ENCODE assay signal across 15 cellular contexts in genomic region chr20:44916586-44916985, GRCh38. TPM values are rescaled to one million over a fixed set of nuclear protein-coding genes. Genes with fewer than 3 reads are reported as not detected.
DNase-seq lines count a peak whose midpoint lies in the region; ATAC-seq and TF ChIP-seq lines count a peak whose summit lies in the region.
"Had no signal": no experiment of that assay in that cellular context is flagged by ENCODE, and none has a peak within 500 bp of the region (broad histone marks: within the 10 kb centered on the region; RNA-seq: fewer than 3 reads in every experiment).

No MANE protein-coding gene starts in this region.

- H3K36me3 ChIP-seq in GM23338 (ENCODE audit: insufficient read depth) (peaks cover 29% of the 10 kb centered on the region), H7 (replicated peaks; ENCODE audit: control insufficient read depth, insufficient read depth, low read length) (peaks cover 34% of the 10 kb centered on the region)

- peaks cover 3% of the 10 kb centered on the region; the same call in 1 of the 2 replicates for H3K4me1 ChIP-seq in GM23338 (ENCODE audit: insufficient read depth)
- H3K4me1 ChIP-seq: BE2C had no signal

- no peak overlapping the region for H3K4me2 ChIP-seq in GM23338
- H3K4me2 ChIP-seq: A549 had no signal

- H3K79me2 ChIP-seq in GM23338 (replicated peaks; ENCODE audit: insufficient read depth) = peaks cover 6% of the 10 kb centered on the region; the same call in 1 of the 2 replicates

- H3K9me2 ChIP-seq in GM23338 (ENCODE audit: insufficient read depth) = no peaks in the 10 kb centered on the region

- H3K36me3 Mint-ChIP-seq in GM23338 (ENCODE audit: low read depth) (peaks cover 70% of the 10 kb centered on the region), T-helper 17 cell (ENCODE audit: low read depth) (peaks cover 2% of the 10 kb centered on the region), chondrocyte (ENCODE audit: low read depth) (peaks cover 11% of the 10 kb centered on the region)

- H3K9me3 ChIP-seq in T-helper 17 cell (ENCODE audit: control insufficient read depth, low read length, poor library complexity, severe bottlenecking) = no peaks in the 10 kb centered on the region
- H3K9me3 ChIP-seq: A549, BE2C had no signal

- H3K27ac Mint-ChIP-seq in GM23338 (peak overlapping the region; percentile 59; the same call in 1 of the 2 replicates), T-helper 17 cell (peak overlapping the region; percentile 47), chondrocyte (ENCODE audit: unreplicated experiment) (no peak overlapping the region)

- H3F3A ChIP-seq in GM23338 (replicated peaks; ENCODE audit: low read depth) = no peaks in the 10 kb centered on the region

- DNase-seq in GM23338 (ENCODE audit: low spot score) = peak; percentile 15
- DNase-seq in H7 = peak; percentile 43
- DNase-seq in T-helper 17 cell = no peak
- DNase-seq in left lobe of liver (ENCODE audit: low spot score) = peak; percentile 33
- DNase-seq in chondrocyte (ENCODE audit: low spot score) = no peak
- DNase-seq: BE2C; CD4-positive, alpha-beta memory T cell; DMS79 had no signal

- H2AFZ ChIP-seq in GM23338 = no peak overlapping the region

- peaks cover 19% of the 10 kb centered on the region; the same call in 1 of the 2 replicates for H4K20me1 ChIP-seq in GM23338 (replicated peaks; ENCODE audit: insufficient read depth)

- ATAC-seq in GM23338 (peak; percentile 59), T-helper 17 cell (no peak), left lobe of liver (no peak), GM18498 (IDR thresholded peaks at IDR 0.05; ENCODE audit: unreplicated experiment) (no peak), HG03565 (IDR thresholded peaks at IDR 0.05; ENCODE audit: unreplicated experiment) (no peak)
- ATAC-seq: A549, GM12878, HCT116 had no signal

- no peaks in the 10 kb centered on the region for H3K27me3 Mint-ChIP-seq in GM23338 (ENCODE audit: insufficient read depth, low read depth, poor library complexity)
- no peaks in the 10 kb centered on the region for H3K27me3 Mint-ChIP-seq in T-helper 17 cell
- no peaks in the 10 kb centered on the region for H3K27me3 Mint-ChIP-seq in chondrocyte (ENCODE audit: low read depth)
- H3K27me3 Mint-ChIP-seq: CD4-positive, alpha-beta memory T cell had no signal

- peaks cover 5% of the 10 kb centered on the region for H3K4me1 Mint-ChIP-seq in GM23338
- peaks cover 10% of the 10 kb centered on the region for H3K4me1 Mint-ChIP-seq in T-helper 17 cell
- H3K4me1 Mint-ChIP-seq in chondrocyte (ENCODE audit: low read depth) = peaks cover 1% of the 10 kb centered on the region

- H3K27me3 ChIP-seq in GM23338 (ENCODE audit: insufficient read depth) (no peaks in the 10 kb centered on the region), H7 (ENCODE audit: control insufficient read depth, insufficient read depth, low read length) (no peaks in the 10 kb centered on the region)
- H3K27me3 ChIP-seq: BE2C had no signal

- H3K27ac ChIP-seq in GM23338 (ENCODE audit: low read depth) = no peak overlapping the region
- H3K27ac ChIP-seq: A549, C4-2B, HL-60 had no signal

- no peak overlapping the region for H3K4me3 Mint-ChIP-seq in GM23338
- no peak overlapping the region for H3K4me3 Mint-ChIP-seq in T-helper 17 cell
- no peak overlapping the region for H3K4me3 Mint-ChIP-seq in chondrocyte (ENCODE audit: unreplicated experiment)
- H3K4me3 Mint-ChIP-seq: CD4-positive, alpha-beta memory T cell had no signal

- H3K9me3 Mint-ChIP-seq in GM23338 = no peaks in the 10 kb centered on the region; the same call in 2 of the 3 replicates
- no peaks in the 10 kb centered on the region for H3K9me3 Mint-ChIP-seq in chondrocyte (ENCODE audit: low read depth)
- H3K9me3 Mint-ChIP-seq: CD4-positive, alpha-beta memory T cell had no signal

- TF ChIP-seq CTCF in GM23338 (conservative IDR thresholded peaks at IDR 0.05; ENCODE audit: low read depth in 2 of 2) (no peak), chondrocyte (IDR thresholded peaks at IDR 0.05) (no peak)

- H3K4me3 ChIP-seq in GM23338 = no peak overlapping the region
- H3K4me3 ChIP-seq in H7 (ENCODE audit: insufficient read depth, low read depth, low read length) = no peak overlapping the region
- H3K4me3 ChIP-seq: A549, GM12878 had no signal

TF ChIP-seq in GM23338, 12 proteins besides CTCF, POLR2A, EP300 and RAD21 (continues in another document):
- TF ChIP-seq EZH2phosphoT487 (IDR thresholded peaks at IDR 0.05; ENCODE audit: unreplicated experiment) (no peak), POLR2AphosphoS5 (IDR thresholded peaks at IDR 0.05; ENCODE audit: low read depth) (no peak), ZNF114 (CRISPR knock-in tag; IDR thresholded peaks at IDR 0.05) (no peak), STAT1 (IDR thresholded peaks at IDR 0.05; ENCODE audit: unreplicated experiment) (no peak), CREB1 (CRISPR knock-in tag; IDR thresholded peaks at IDR 0.05; ENCODE audit: low read depth) (no peak), ZNF331 (CRISPR knock-in tag; IDR thresholded peaks at IDR 0.05; ENCODE audit: low read depth) (no peak), REST (IDR thresholded peaks at IDR 0.05; ENCODE audit: unreplicated experiment) (no peak), EZH2 (IDR thresholded peaks at IDR 0.05; ENCODE audit: low read depth, unreplicated experiment) (no peak)

RNA-seq across cellular contexts. Expression of gene PABPC1L, which starts 6.7 kb away (rescaled TPM):
- total RNA-seq in GM23338 (2014; rRNA removed; shearing (Covaris generic)) = 44.8 and 49.1 TPM in 2 replicates
- polyA plus RNA-seq in GM23338 (2016; fragmentation: Nextera tagmentation; extraction: Ambion mirVana) = 36.0 and 44.4 TPM in 2 replicates
- total RNA-seq in H7 (2014; rRNA removed; shearing (Covaris generic)) = 17.8 and 23.8 TPM in 2 replicates
- total RNA-seq in T-helper 17 cell (10 to 100 TPM; 37.5 to 60.3 TPM), left lobe of liver (37.3 TPM), chondrocyte (31.4 to 39.3 TPM (median 31.9 TPM) in 3 replicates)

RNA-seq across cellular contexts. Expression of gene YWHAB, which starts 31.1 kb away (rescaled TPM):
- 120 and 121 TPM in 2 replicates for total RNA-seq in GM23338 (2014; rRNA removed; shearing (Covaris generic))
- polyA plus RNA-seq in GM23338 (2016; fragmentation: Nextera tagmentation; extraction: Ambion mirVana) = 454 and 519 TPM in 2 replicates
- total RNA-seq in H7 (2014; rRNA removed; shearing (Covaris generic)) = 64.8 and 69.2 TPM in 2 replicates
- total RNA-seq in T-helper 17 cell (100 to 1,000 TPM; 171 to 176 TPM), left lobe of liver (52.5 TPM), chondrocyte (170 to 201 TPM (median 191 TPM) in 3 replicates)

RNA-seq across cellular contexts. Expression of gene TOMM34, which starts 43.6 kb away (rescaled TPM):
- 36.5 and 38.7 TPM in 2 replicates for total RNA-seq in GM23338 (2014; rRNA removed; shearing (Covaris generic))
- 27.1 and 27.4 TPM in 2 replicates for polyA plus RNA-seq in GM23338 (2016; fragmentation: Nextera tagmentation; extraction: Ambion mirVana)
- total RNA-seq in H7 (2014; rRNA removed; shearing (Covaris generic)) = 45.3 and 49.4 TPM in 2 replicates
- total RNA-seq in T-helper 17 cell (1 to 10 TPM; 9.1 to 9.2 TPM), left lobe of liver (6.9 TPM), chondrocyte (16.2 to 18.8 TPM (median 16.4 TPM) in 3 replicates)

RNA-seq across cellular contexts. Expression of gene STK4, which starts 49.7 kb away (rescaled TPM):
- 34.3 and 37.7 TPM in 2 replicates for total RNA-seq in GM23338 (2014; rRNA removed; shearing (Covaris generic))
- 42.3 and 58.7 TPM in 2 replicates for polyA plus RNA-seq in GM23338 (2016; fragmentation: Nextera tagmentation; extraction: Ambion mirVana)
- total RNA-seq in H7 (2014; rRNA removed; shearing (Covaris generic)) = 15.6 and 23.2 TPM in 2 replicates
- total RNA-seq in T-helper 17 cell (100 to 1,000 TPM; 271 to 280 TPM), left lobe of liver (10.0 TPM), chondrocyte (21.7 to 24.2 TPM (median 23.4 TPM) in 3 replicates)

Comparison
In these comparisons a context has a peak if more than half of its experiments do, and no peak if none do; other contexts are left out.
1. DNase-seq: peak in GM23338 (single experiment), H7 (single experiment) and left lobe of liver (single experiment); none in T-helper 17 cell (0 of 3) and chondrocyte (single experiment).